ENCODE assay signal across 13 cellular contexts in genomic region chr11:1667121-1667820, GRCh38. TPM values are rescaled to one million over a fixed set of nuclear protein-coding genes. Genes with fewer than 3 reads are reported as not detected.
"Had no signal": no experiment of that assay in that cellular context is flagged by ENCODE, and none has a peak within 500 bp of the region (broad histone marks: within the 10 kb centered on the region; RNA-seq: fewer than 3 reads in every experiment).

No MANE protein-coding gene starts in this region.

RNA-seq across cellular contexts. Expression of gene KRTAP5-6, which starts 29.7 kb away (rescaled TPM):
- total RNA-seq: cerebellum; left lung; lung; natural killer cell treated with Interleukin-12 subunit alpha and Interleukin-12 subunit beta and Interleukin-15 and Interleukin-18, amount 100 ng/mL, for 72 hours; omental fat pad; pulmonary artery endothelial cell; sigmoid colon; subcutaneous adipose tissue; thoracic aorta; transverse colon; urinary bladder had no signal
- polyA plus RNA-seq: esophagus, lung, sigmoid colon, urinary bladder had no signal

RNA-seq across cellular contexts. Expression of gene KRTAP5-5, which starts 37.7 kb away (rescaled TPM):
- total RNA-seq: cerebellum; dermis microvascular lymphatic vessel endothelial cell; left lung; lung; natural killer cell treated with Interleukin-12 subunit alpha and Interleukin-12 subunit beta and Interleukin-15 and Interleukin-18, amount 100 ng/mL, for 72 hours; omental fat pad; pulmonary artery endothelial cell; sigmoid colon; subcutaneous adipose tissue; thoracic aorta; transverse colon; urinary bladder had no signal
- polyA plus RNA-seq: esophagus, lung, urinary bladder had no signal

RNA-seq across cellular contexts. Expression of gene KRTAP5-4, which starts 45.3 kb away (rescaled TPM):
- total RNA-seq: cerebellum; dermis microvascular lymphatic vessel endothelial cell; left lung; lung; natural killer cell treated with Interleukin-12 subunit alpha and Interleukin-12 subunit beta and Interleukin-15 and Interleukin-18, amount 100 ng/mL, for 72 hours; omental fat pad; pulmonary artery endothelial cell; sigmoid colon; subcutaneous adipose tissue; thoracic aorta; transverse colon; urinary bladder had no signal
- polyA plus RNA-seq: esophagus, lung, sigmoid colon, urinary bladder had no signal

RNA-seq across cellular contexts. Expression of gene KRTAP5-3, which starts 59.0 kb away (rescaled TPM):
- total RNA-seq: cerebellum; dermis microvascular lymphatic vessel endothelial cell; left lung; lung; natural killer cell treated with Interleukin-12 subunit alpha and Interleukin-12 subunit beta and Interleukin-15 and Interleukin-18, amount 100 ng/mL, for 72 hours; omental fat pad; pulmonary artery endothelial cell; sigmoid colon; subcutaneous adipose tissue; thoracic aorta; transverse colon; urinary bladder had no signal
- polyA plus RNA-seq: esophagus, lung, sigmoid colon, urinary bladder had no signal
